In genomic region chr4:181235361-181235760, GRCh38 we compare ENCODE assay signal across 23 cellular contexts.
"Had no signal": no experiment of that assay in that cellular context is flagged by ENCODE, and none has a peak within 500 bp of the region (broad histone marks: within the 10 kb centered on the region; RNA-seq: fewer than 3 reads in every experiment).

No MANE protein-coding gene starts in this region.

- H3K27me3 ChIP-seq: brain microvascular endothelial cell, suprapubic skin, tibial artery, upper lobe of right lung had no signal

- H3K36me3 ChIP-seq: brain microvascular endothelial cell, left ventricle myocardium inferior, suprapubic skin, tibial artery, upper lobe of right lung had no signal

- DNase-seq: activated CD4-positive, alpha-beta T cell treated with anti-CD3 and anti-CD28 coated beads for 36 hours; activated CD4-positive, CD25-positive, alpha-beta regulatory T cell; activated effector memory CD4-positive, alpha-beta T cell treated with Interleukin-2 at 50 U/mL for 16 hours; activated naive CD4-positive, alpha-beta T cell treated with anti-CD3 and anti-CD28 coated beads, Interleukin-2, amount 50 U/mL, for 16 hours; activated T-cell treated with anti-CD3 and anti-CD28 coated beads for 4 hours; amniotic stem cell; brain microvascular endothelial cell; dorsolateral prefrontal cortex; effector memory CD4-positive, alpha-beta T cell; islet precursor cell; left ventricle myocardium inferior; mesendoderm; natural killer cell; posterior cingulate gyrus; right cardiac atrium; stimulated activated CD4-positive, alpha-beta T cell treated with anti-CD3 and anti-CD28 coated beads, Interleukin-15, amount 100 ng/mL, for 24 hours; stimulated activated CD4-positive, alpha-beta T cell treated with anti-CD3 and anti-CD28 coated beads, Interleukin-2, amount 100 ng/mL, for 24 hours; stimulated activated naive CD4-positive, alpha-beta T cell; tibial artery; upper lobe of right lung had no signal

- H3K9me3 ChIP-seq: left ventricle myocardium inferior, suprapubic skin, tibial artery, upper lobe of right lung had no signal

- H3K4me3 ChIP-seq: coronary artery, dorsolateral prefrontal cortex, left ventricle myocardium inferior, lung, suprapubic skin, tibial artery, upper lobe of right lung had no signal

- ATAC-seq: activated CD4-positive, alpha-beta T cell treated with anti-CD3 and anti-CD28 coated beads for 36 hours; natural killer cell; right cardiac atrium; upper lobe of right lung had no signal

- H3K4me1 ChIP-seq: left ventricle myocardium inferior, suprapubic skin, tibial artery, upper lobe of right lung had no signal
